Comparison of ENCODE assay signal across 11 cellular contexts in the genomic region with DNA sequence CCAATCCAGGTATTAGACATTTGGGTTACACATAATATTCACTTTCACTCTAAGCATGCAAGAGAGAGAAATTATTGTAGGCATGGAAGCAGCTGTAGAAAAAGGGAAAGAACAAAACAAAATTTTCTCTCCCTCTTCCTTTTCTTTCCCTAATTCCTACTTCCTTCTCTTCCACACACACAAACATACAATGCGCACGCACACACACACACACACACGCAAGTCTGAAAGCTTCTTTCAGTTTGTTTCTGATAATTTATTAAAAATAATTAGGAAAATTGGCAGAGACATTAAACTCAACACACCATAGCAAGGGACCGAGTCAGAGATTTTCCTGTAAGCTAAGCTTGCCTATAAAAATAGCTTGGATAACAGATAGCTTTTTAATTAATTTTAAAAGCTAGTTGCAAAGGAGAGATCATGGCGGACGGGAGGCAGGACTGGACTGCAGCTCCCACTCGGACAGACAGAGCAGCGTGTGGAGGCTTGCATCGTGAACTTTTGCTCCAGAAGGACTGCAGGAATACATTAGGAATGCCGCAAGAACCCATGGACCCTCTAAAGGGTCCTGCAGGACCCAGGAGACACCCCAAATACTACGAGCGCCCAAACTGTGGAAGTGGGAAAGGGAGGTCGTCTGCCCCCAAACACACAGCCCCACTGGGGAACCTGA.
A peak's percentile ranks its signal among the peaks of the same experiment; 100 is the strongest.
DNase-seq lines count a peak whose midpoint lies in the region; ATAC-seq and TF ChIP-seq lines count a peak whose summit lies in the region.
"Had no signal": no experiment of that assay in that cellular context is flagged by ENCODE, and none has a peak within 500 bp of the region (broad histone marks: within the 10 kb centered on the region; RNA-seq: fewer than 3 reads in every experiment).

No MANE protein-coding gene starts in this region.

- H3K4me3 ChIP-seq in IMR-90 (ENCODE audit: insufficient read depth, low read depth, low read length) (peak overlapping the region; percentile 53), cardiac fibroblast (replicated peaks in 1 of 2; ENCODE audit: low read depth in 2 of 2, low read length in 2 of 2) (peak overlapping the region; percentile 40 to 42), stomach smooth muscle (ENCODE audit: low read length in 2 of 2) (peak overlapping the region; percentile 36 to 87)

- H3K18ac ChIP-seq in IMR-90 (ENCODE audit: low read depth, low read length) = peak overlapping the region; percentile 30

- H3K9me1 ChIP-seq in IMR-90 (ENCODE audit: insufficient read depth, low read length) = no peaks in the 10 kb centered on the region

- intact Hi-C loops in IMR-90 (cut with micrococcal nuclease) = no loop called here

- no peak overlapping the region for H2BK20ac ChIP-seq in IMR-90 (ENCODE audit: low read depth, low read length)

- WGBS in IMR-90 (ENCODE audit: extremely low coverage in 2 of 2, insufficient read length in 1 of 2), 2 experiments = 40% methylated on average over 5 of the region's 13 CpGs; no CpG with 5 or more reads in 1 of the 2 experiments

- no peaks in the 10 kb centered on the region for H3K9me3 ChIP-seq in IMR-90 (ENCODE audit: control insufficient read depth, insufficient read depth, low read length)
- no peaks in the 10 kb centered on the region for H3K9me3 ChIP-seq in stomach smooth muscle (ENCODE audit: control insufficient read depth in 2 of 2, low read length in 2 of 2)

- H2BK5ac ChIP-seq in IMR-90 (ENCODE audit: low read depth, low read length, poor library complexity, severe bottlenecking) = peak overlapping the region; percentile 48

- TF ChIP-seq POLR2A in IMR-90 (IDR thresholded peaks at IDR 0.05; ENCODE audit: low read depth, low read length) = no peak
- no peak for TF ChIP-seq POLR2A in GM18505 (IDR thresholded peaks at IDR 0.05; ENCODE audit: borderline replicate concordance, extremely low read depth, insufficient read depth, insufficient read length)

- H2AK9ac ChIP-seq in IMR-90 (replicated peaks; ENCODE audit: low read depth, low read length, poor library complexity) = no peak overlapping the region

- no peak overlapping the region for H2BK15ac ChIP-seq in IMR-90 (ENCODE audit: low read depth, low read length)

- peak overlapping the region; percentile 44 for H4K5ac ChIP-seq in IMR-90 (ENCODE audit: low read depth, low read length)

- no peak overlapping the region for H3K4me3 Mint-ChIP-seq in stimulated activated effector memory CD8-positive, alpha-beta T cell treated with anti-CD3 and anti-CD28 coated beads, Interleukin-12 subunit alpha, Interleukin-12 subunit beta, amount 100 ng/mL, for 72 hours
- H3K4me3 Mint-ChIP-seq: CD4-positive, alpha-beta memory T cell had no signal

- 0 out of 2 replicates have a peak overlapping the region, but pooled peaks have one; percentile 18 for H4K91ac ChIP-seq in IMR-90 (ENCODE audit: insufficient read depth, low read depth, low read length)

- H3K4me1 ChIP-seq in IMR-90 (ENCODE audit: control insufficient read depth, insufficient read depth, low read length) (peaks cover 9% of the 10 kb centered on the region), stomach smooth muscle (ENCODE audit: control insufficient read depth, insufficient read depth, low read length) (peaks cover 16% of the 10 kb centered on the region)

- peak overlapping the region; percentile 17; the same call in 1 of the 2 replicates for H3K56ac ChIP-seq in IMR-90 (ENCODE audit: extremely low read depth, insufficient read depth, low read length)

- H3K36me3 Mint-ChIP-seq in stimulated activated effector memory CD8-positive, alpha-beta T cell treated with anti-CD3 and anti-CD28 coated beads, Interleukin-12 subunit alpha, Interleukin-12 subunit beta, amount 100 ng/mL, for 72 hours = no peaks in the 10 kb centered on the region
- H3K36me3 Mint-ChIP-seq: CD4-positive, alpha-beta memory T cell had no signal

- H3K36me3 ChIP-seq in IMR-90 (ENCODE audit: control insufficient read depth, insufficient read depth, low read length) (no peaks in the 10 kb centered on the region), stomach smooth muscle (ENCODE audit: control insufficient read depth in 2 of 2, insufficient read depth in 2 of 2, low read length in 2 of 2) (no peaks in the 10 kb centered on the region)

- no peaks in the 10 kb centered on the region for H4K20me1 ChIP-seq in IMR-90 (ENCODE audit: insufficient read depth, low read length)

- peak overlapping the region; percentile 52 for H2AFZ ChIP-seq in IMR-90 (replicated peaks; ENCODE audit: low read length, poor library complexity)

- BruUV-seq in IMR-90 (replicated peaks; lab: Mats Ljungman, UMichigan) = no TSS peak

- H3K4me2 ChIP-seq in IMR-90 (ENCODE audit: low read depth, low read length) = peak overlapping the region; percentile 71

- DNase-seq in IMR-90 (peak; percentile 38), cardiac fibroblast (ENCODE audit: low read depth in 2 of 2) (peak; percentile 61 to 73), kidney tubule cell (ENCODE audit: low spot score) (peak; percentile 36), NCI-H446 (lab: John Stamatoyannopoulos, UW) (no peak), COR-L47 (lab: John Stamatoyannopoulos, UW) (no peak)
- no peak for DNase-seq in stimulated activated effector memory CD8-positive, alpha-beta T cell treated with anti-CD3 and anti-CD28 coated beads, Interleukin-12 subunit alpha, Interleukin-12 subunit beta, amount 100 ng/mL, for 72 hours (ENCODE audit: low spot score in 2 of 2)
- DNase-seq: CD4-positive, alpha-beta memory T cell; Kasumi-1; stimulated activated CD4-positive, alpha-beta T cell treated with anti-CD3 and anti-CD28 coated beads, Interleukin-12 subunit alpha, Interleukin-12 subunit beta, amount 100 ng/mL, for 4 hours had no signal

- in situ Hi-C loops in IMR-90 (cut with MboI; ENCODE audit: low sequenced_read_pairs) = no loop called here

- peak overlapping the region; percentile 57 for H3K4ac ChIP-seq in IMR-90 (ENCODE audit: low read depth, low read length)

- H3K79me1 ChIP-seq in IMR-90 (ENCODE audit: low read depth in 1 of 2, low read length in 2 of 2) = no peaks in the 10 kb centered on the region

- TF ChIP-seq CTCF in IMR-90 (conservative IDR thresholded peaks at IDR 0.05; ENCODE audit: low read depth, low read length) = no peak
- TF ChIP-seq CTCF in cardiac fibroblast (IDR thresholded peaks at IDR 0.05; ENCODE audit: low read depth, low read length) = no peak

- H3K27ac ChIP-seq in IMR-90 (ENCODE audit: insufficient read depth, low read length) (peak overlapping the region; percentile 89), stomach smooth muscle (ENCODE audit: low read length) (peak overlapping the region; percentile 87)

- no peak overlapping the region for H2AK5ac ChIP-seq in IMR-90 (ENCODE audit: low read depth, low read length)

- TF ChIP-seq RAD21 in IMR-90 (IDR thresholded peaks at IDR 0.05; ENCODE audit: low read length) = no peak

- no peak overlapping the region for H3K27ac Mint-ChIP-seq in stimulated activated effector memory CD8-positive, alpha-beta T cell treated with anti-CD3 and anti-CD28 coated beads, Interleukin-12 subunit alpha, Interleukin-12 subunit beta, amount 100 ng/mL, for 72 hours
- H3K27ac Mint-ChIP-seq: CD4-positive, alpha-beta memory T cell had no signal

- H4K8ac ChIP-seq in IMR-90 (ENCODE audit: low read depth in 2 of 2, low read length in 2 of 2) = peak overlapping the region; percentile 56 to 62; a peak in 3 of 4 replicates

- POLR2A ChIA-PET in IMR-90 (lab: Charles Lee; ENCODE audit: unreplicated experiment) = no interaction called here

- H3K23ac ChIP-seq in IMR-90 (ENCODE audit: low read depth, low read length) = no peak overlapping the region

- peak overlapping the region; percentile 73 for H3K9ac ChIP-seq in IMR-90 (ENCODE audit: low read depth, low read length)
- H3K9ac ChIP-seq in stomach smooth muscle (ENCODE audit: low read length in 2 of 2) = peak overlapping the region; percentile 28 to 81

- no peaks in the 10 kb centered on the region for H3K9me3 Mint-ChIP-seq in stimulated activated effector memory CD8-positive, alpha-beta T cell treated with anti-CD3 and anti-CD28 coated beads, Interleukin-12 subunit alpha, Interleukin-12 subunit beta, amount 100 ng/mL, for 72 hours

- ATAC-seq in IMR-90 (ENCODE audit: low read depth) (peak; percentile 40), GM18505 (IDR thresholded peaks at IDR 0.05; ENCODE audit: unreplicated experiment) (no peak)
- ATAC-seq in stimulated activated effector memory CD8-positive, alpha-beta T cell treated with anti-CD3 and anti-CD28 coated beads, Interleukin-12 subunit alpha, Interleukin-12 subunit beta, amount 100 ng/mL, for 72 hours = no peak

- H3K27me3 ChIP-seq in IMR-90 (ENCODE audit: control insufficient read depth, insufficient read depth, low read length) (no peaks in the 10 kb centered on the region), stomach smooth muscle (ENCODE audit: control insufficient read depth in 1 of 2, insufficient read depth in 2 of 2, low read length in 2 of 2) (no peaks in the 10 kb centered on the region)

- CTCF ChIA-PET in IMR-90 (lab: Yijun Ruan, JAX) = no interaction called here

- H3K4me1 Mint-ChIP-seq in stimulated activated effector memory CD8-positive, alpha-beta T cell treated with anti-CD3 and anti-CD28 coated beads, Interleukin-12 subunit alpha, Interleukin-12 subunit beta, amount 100 ng/mL, for 72 hours = no peaks in the 10 kb centered on the region
- H3K4me1 Mint-ChIP-seq: CD4-positive, alpha-beta memory T cell had no signal

- peak overlapping the region; percentile 57 for H2BK120ac ChIP-seq in IMR-90 (ENCODE audit: low read depth, low read length)

- H3K14ac ChIP-seq in IMR-90 (replicated peaks; ENCODE audit: low read depth, low read length) = 0 out of 2 replicates have a peak overlapping the region, but pooled peaks have one; percentile 1

- dilution Hi-C loops in IMR-90 (cut with HindIII; ENCODE audit: low sequenced_read_pairs, unreplicated experiment) = no loop called here

TF ChIP-seq in IMR-90, 13 proteins besides CTCF, POLR2A, EP300 and RAD21:
- TF ChIP-seq FOS (IDR thresholded peaks at IDR 0.05; ENCODE audit: low read depth, low read length) = no peak
- TF ChIP-seq SMC3 (IDR thresholded peaks at IDR 0.05; ENCODE audit: low read depth, low read length) = no peak
- no peak for TF ChIP-seq MAZ (IDR thresholded peaks at IDR 0.05; ENCODE audit: borderline replicate concordance, low read depth, low read length)
- no peak for TF ChIP-seq MXI1 (IDR thresholded peaks at IDR 0.05; ENCODE audit: borderline replicate concordance, low read depth, low read length)
- TF ChIP-seq, protein P1, sequence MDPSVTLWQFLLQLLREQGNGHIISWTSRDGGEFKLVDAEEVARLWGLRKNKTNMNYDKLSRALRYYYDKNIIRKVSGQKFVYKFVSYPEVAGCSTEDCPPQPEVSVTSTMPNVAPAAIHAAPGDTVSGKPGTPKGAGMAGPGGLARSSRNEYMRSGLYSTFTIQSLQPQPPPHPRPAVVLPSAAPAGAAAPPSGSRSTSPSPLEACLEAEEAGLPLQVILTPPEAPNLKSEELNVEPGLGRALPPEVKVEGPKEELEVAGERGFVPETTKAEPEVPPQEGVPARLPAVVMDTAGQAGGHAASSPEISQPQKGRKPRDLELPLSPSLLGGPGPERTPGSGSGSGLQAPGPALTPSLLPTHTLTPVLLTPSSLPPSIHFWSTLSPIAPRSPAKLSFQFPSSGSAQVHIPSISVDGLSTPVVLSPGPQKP (IDR thresholded peaks at IDR 0.05; ENCODE audit: borderline replicate concordance, low read depth, low read length) = no peak

Comparison
In these comparisons a context has a peak if more than half of its experiments do, and no peak if none do; other contexts are left out.
1. DNase-seq: peak in IMR-90 (single experiment), cardiac fibroblast (2 of 2) and kidney tubule cell (single experiment); none in NCI-H446 (0 of 2), COR-L47 (single experiment) and stimulated activated effector memory CD8-positive, alpha-beta T cell treated with anti-CD3 and anti-CD28 coated beads, Interleukin-12 subunit alpha, Interleukin-12 subunit beta, amount 100 ng/mL, for 72 hours (0 of 2).
2. Peak in every context shown above with its lines, with median percentiles within 50 percentile points of each other: H3K4me3 ChIP-seq.